Comparison of ENCODE assay signal across 8 cellular contexts in the genomic region with DNA sequence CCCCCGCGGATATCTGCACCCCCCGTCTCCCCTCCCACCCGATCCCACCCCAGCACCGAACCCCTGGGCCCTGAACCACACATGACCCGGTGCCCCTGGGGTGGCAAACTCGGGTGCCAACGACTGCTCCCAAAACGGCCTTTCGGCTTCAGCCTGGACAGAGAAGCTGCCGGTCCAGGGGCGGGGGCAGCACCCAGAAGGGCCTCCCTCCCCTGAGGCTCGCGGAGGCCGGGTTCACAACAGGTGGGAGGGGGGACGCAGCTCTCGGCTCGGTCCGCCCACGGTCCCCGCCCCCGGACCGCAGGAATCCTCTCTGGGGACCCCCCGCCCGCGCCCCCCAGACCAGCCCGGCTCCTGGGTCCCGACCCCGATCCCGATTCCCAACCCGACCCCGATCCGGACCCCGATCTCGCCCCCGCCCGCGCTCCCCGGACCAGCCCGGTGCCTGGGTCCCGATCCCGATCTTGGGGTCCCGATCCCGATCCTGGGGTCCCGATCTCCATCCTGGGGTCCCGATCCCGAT. TPM values are rescaled to one million over a fixed set of nuclear protein-coding genes. Genes with fewer than 3 reads are reported as not detected.
DNase-seq lines count a peak whose midpoint lies in the region; ATAC-seq and TF ChIP-seq lines count a peak whose summit lies in the region.

No MANE protein-coding gene starts in this region.

- ATAC-seq in HG03565 (IDR thresholded peaks at IDR 0.05; ENCODE audit: unreplicated experiment) (no peak), HG02798 (IDR thresholded peaks at IDR 0.05; ENCODE audit: poor library complexity, unreplicated experiment) (no peak), GM19324 (IDR thresholded peaks at IDR 0.05; ENCODE audit: low FRiP score, unreplicated experiment) (no peak)

- DNase-seq in WERI-Rb-1 (no peak), fibroblast of villous mesenchyme (ENCODE audit: low read depth) (no peak), globus pallidus (ENCODE audit: low spot score) (no peak)

- no peaks in the 10 kb centered on the region for H3K27me3 ChIP-seq in WERI-Rb-1 (ENCODE audit: insufficient read depth, low read depth, severe bottlenecking)
- no peaks in the 10 kb centered on the region for H3K27me3 ChIP-seq in rectal smooth muscle tissue (ENCODE audit: control insufficient read depth, insufficient read depth, low read length)

- peaks cover 5% of the 10 kb centered on the region for H3K4me1 ChIP-seq in rectal smooth muscle tissue (ENCODE audit: control insufficient read depth, insufficient read depth, low read length)

- H3K9me3 ChIP-seq in WERI-Rb-1 (ENCODE audit: severe bottlenecking), result no peaks in the 10 kb centered on the region

- peak overlapping the region; percentile 67 for H3K4me3 ChIP-seq in GM08714 (ENCODE audit: low read length)
- peak overlapping the region; percentile 53 for H3K4me3 ChIP-seq in WERI-Rb-1 (ENCODE audit: low read depth, low read length)
- peak overlapping the region; percentile 75 for H3K4me3 ChIP-seq in fibroblast of villous mesenchyme (ENCODE audit: low read depth, low read length)
- peak overlapping the region; percentile 60 for H3K4me3 ChIP-seq in rectal smooth muscle tissue (ENCODE audit: low read length)

- H3K36me3 ChIP-seq in WERI-Rb-1 (no peaks in the 10 kb centered on the region), rectal smooth muscle tissue (ENCODE audit: control insufficient read depth, insufficient read depth, low read length) (no peaks in the 10 kb centered on the region)

- H3K9ac ChIP-seq in rectal smooth muscle tissue (ENCODE audit: low read length), result no peak overlapping the region

- no peak overlapping the region for H3K27ac ChIP-seq in WERI-Rb-1
- H3K27ac ChIP-seq in rectal smooth muscle tissue (ENCODE audit: low read depth, low read length), result peak overlapping the region; percentile 40

- no peak for TF ChIP-seq CTCF in WERI-Rb-1 (IDR thresholded peaks at IDR 0.05; ENCODE audit: low read depth, low read length)
- no peak for TF ChIP-seq CTCF in fibroblast of villous mesenchyme (IDR thresholded peaks at IDR 0.05; ENCODE audit: insufficient read depth, low read depth, low read length)

RNA-seq across cellular contexts. Expression of gene ABR, which starts 0.6 kb away (rescaled TPM):
- total RNA-seq in fibroblast of villous mesenchyme, result 51.8 and 68.0 TPM in 2 replicates
